ENCODE assay signal across 8 cellular contexts in the genomic region with DNA sequence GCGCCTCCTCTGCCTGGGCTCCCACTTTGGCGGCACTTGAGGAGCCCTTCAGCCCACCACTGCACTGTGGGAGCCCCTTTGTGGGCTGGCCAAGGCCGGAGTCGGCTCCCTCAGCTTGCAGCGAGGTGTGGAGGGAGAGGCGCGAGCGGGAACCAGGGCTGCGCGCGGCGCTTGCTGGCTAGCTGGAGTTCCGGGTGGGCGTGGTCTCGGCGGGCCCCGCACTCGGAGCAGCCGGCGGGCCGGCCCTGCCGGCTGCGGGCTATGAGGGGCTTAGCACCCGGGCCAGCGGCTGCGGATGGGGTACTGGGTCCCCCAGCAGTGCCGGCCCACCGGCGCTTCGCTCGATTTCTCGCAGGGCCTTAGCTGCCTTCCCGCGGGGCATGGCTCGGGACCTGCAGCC.
DNase-seq lines count a peak whose midpoint lies in the region; ATAC-seq and TF ChIP-seq lines count a peak whose summit lies in the region.
"Not testable (repeated sequence)": the region's sequence is repeated elsewhere in the genome, so short reads cannot be mapped to it uniquely, and the experiment has no call there.

No MANE protein-coding gene starts in this region.

- H3K4me3 Mint-ChIP-seq in chondrocyte (ENCODE audit: unreplicated experiment), result not testable (repeated sequence)

- peak; percentile 64 for DNase-seq in ELF-1 (ENCODE audit: low read depth, low spot score)
- not testable (repeated sequence) for DNase-seq in H7; RWPE2 (ENCODE audit: low spot score); mesenchymal stem cell
- peak; percentile 21 for DNase-seq in NCI-H510A treated with DMSO at 0.1 percent for 48 hours (lab: John Stamatoyannopoulos, UW)
- DNase-seq in chondrocyte (ENCODE audit: low spot score), result peak; percentile 81
- peak; percentile 29 for DNase-seq in iPS-NIHi11 (ENCODE audit: low spot score)
- DNase-seq in testis, result peak; percentile 63

- H3K27me3 Mint-ChIP-seq in chondrocyte (ENCODE audit: low read depth), result not testable (repeated sequence)

- H3K23ac ChIP-seq in mesenchymal stem cell (ENCODE audit: low read length in 2 of 2), result not testable (repeated sequence)

- not testable (repeated sequence) for TF ChIP-seq CTCF in RWPE2 (IDR thresholded peaks at IDR 0.05; ENCODE audit: poor library complexity, severe bottlenecking); chondrocyte (IDR thresholded peaks at IDR 0.05); testis (IDR thresholded peaks at IDR 0.05)

- not testable (repeated sequence) for H3K9me3 ChIP-seq in RWPE2 (ENCODE audit: severe bottlenecking); mesenchymal stem cell (ENCODE audit: control insufficient read depth, low read length); testis

- H3K36me3 ChIP-seq in H7 (replicated peaks; ENCODE audit: control insufficient read depth, insufficient read depth, low read length); RWPE2 (ENCODE audit: low read depth); mesenchymal stem cell (ENCODE audit: control insufficient read depth in 1 of 2, insufficient read depth in 2 of 2, low read depth in 1 of 2, low read length in 2 of 2); testis (ENCODE audit: low read depth, missing control alignments): not testable (repeated sequence)

- not testable (repeated sequence) for TF ChIP-seq POLR2A in testis (IDR thresholded peaks at IDR 0.05)

- not testable (repeated sequence) for H3K4me1 ChIP-seq in RWPE2 (ENCODE audit: insufficient read depth, poor library complexity, severe bottlenecking); mesenchymal stem cell (ENCODE audit: control insufficient read depth, insufficient read depth, low read depth, low read length); testis

- ATAC-seq in RWPE2 (ENCODE audit: low read depth), result not testable (repeated sequence)

- not testable (repeated sequence) for H3K4me1 Mint-ChIP-seq in chondrocyte (ENCODE audit: low read depth)

- not testable (repeated sequence) for H2AFZ ChIP-seq in mesenchymal stem cell (ENCODE audit: low read depth, low read length)

- H3K18ac ChIP-seq in mesenchymal stem cell (ENCODE audit: low read depth in 1 of 2, low read length in 2 of 2), result not testable (repeated sequence)

- not testable (repeated sequence) for H3K36me3 Mint-ChIP-seq in chondrocyte (ENCODE audit: low read depth)

- H3K79me1 ChIP-seq in mesenchymal stem cell (replicated peaks; ENCODE audit: low read length, poor library complexity, severe bottlenecking), result not testable (repeated sequence)

- peak overlapping the region; percentile 39 for H3K4me2 ChIP-seq in mesenchymal stem cell (ENCODE audit: low read length, poor library complexity, severe bottlenecking)

- H2BK15ac ChIP-seq in mesenchymal stem cell (ENCODE audit: low read depth, poor library complexity, severe bottlenecking), result not testable (repeated sequence)

- not testable (repeated sequence) for H2AK5ac ChIP-seq in mesenchymal stem cell (ENCODE audit: low read length, severe bottlenecking)

- WGBS in mesenchymal stem cell, result 97% methylated on average over 35 of the region's 35 CpGs
- WGBS in testis, 2 donors, result 74 to 90% methylated on average over 3 to 35 of the region's 35 CpGs

- not testable (repeated sequence) for H3K27ac ChIP-seq in RWPE2 (ENCODE audit: poor library complexity, severe bottlenecking); mesenchymal stem cell (ENCODE audit: low read length, poor library complexity, severe bottlenecking); testis

- not testable (repeated sequence) for H4K8ac ChIP-seq in mesenchymal stem cell (ENCODE audit: low read length)

- not testable (repeated sequence) for H2BK12ac ChIP-seq in mesenchymal stem cell (ENCODE audit: low read length in 2 of 2)

- intact Hi-C loops in testis (cut with DNase I; ENCODE audit: low total_unique reads), result not testable (repeated sequence)

- H2BK120ac ChIP-seq in mesenchymal stem cell (ENCODE audit: low read depth, low read length), result not testable (repeated sequence)

- not testable (repeated sequence) for H3K4ac ChIP-seq in mesenchymal stem cell (ENCODE audit: low read depth in 1 of 2, low read length in 2 of 2)

- H3K27me3 ChIP-seq in H7 (ENCODE audit: control insufficient read depth, insufficient read depth, low read length); RWPE2 (ENCODE audit: insufficient read depth, poor library complexity, severe bottlenecking); mesenchymal stem cell (ENCODE audit: control insufficient read depth in 1 of 2, insufficient read depth in 1 of 2, low read length in 2 of 2); testis: not testable (repeated sequence)

- H3K4me3 ChIP-seq in H7 (ENCODE audit: insufficient read depth, low read depth, low read length), result peak overlapping the region; percentile 12; the same call in 1 of the 2 replicates
- H3K4me3 ChIP-seq in RWPE2 (ENCODE audit: severe bottlenecking), result peak overlapping the region; percentile 24
- H3K4me3 ChIP-seq in mesenchymal stem cell (ENCODE audit: insufficient read depth in 1 of 2, low read depth in 1 of 2, low read length in 2 of 2), result peak overlapping the region in 1 of 2 experiments; percentile 47
- peak overlapping the region; percentile 41 to 58 for H3K4me3 ChIP-seq in testis

- H3K9ac ChIP-seq in mesenchymal stem cell (ENCODE audit: low read length), result not testable (repeated sequence)

- H2BK5ac ChIP-seq in mesenchymal stem cell (ENCODE audit: low read depth, low read length, poor library complexity, severe bottlenecking), result not testable (repeated sequence)

- not testable (repeated sequence) for H3K14ac ChIP-seq in mesenchymal stem cell (ENCODE audit: low read length in 2 of 2)

- H3K27ac Mint-ChIP-seq in chondrocyte (ENCODE audit: unreplicated experiment), result not testable (repeated sequence)

- H4K91ac ChIP-seq in mesenchymal stem cell (ENCODE audit: low read length), result not testable (repeated sequence)

- not testable (repeated sequence) for H3K9me3 Mint-ChIP-seq in chondrocyte (ENCODE audit: low read depth)
